Comparison of ENCODE assay signal across 22 cellular contexts in the genomic region with DNA sequence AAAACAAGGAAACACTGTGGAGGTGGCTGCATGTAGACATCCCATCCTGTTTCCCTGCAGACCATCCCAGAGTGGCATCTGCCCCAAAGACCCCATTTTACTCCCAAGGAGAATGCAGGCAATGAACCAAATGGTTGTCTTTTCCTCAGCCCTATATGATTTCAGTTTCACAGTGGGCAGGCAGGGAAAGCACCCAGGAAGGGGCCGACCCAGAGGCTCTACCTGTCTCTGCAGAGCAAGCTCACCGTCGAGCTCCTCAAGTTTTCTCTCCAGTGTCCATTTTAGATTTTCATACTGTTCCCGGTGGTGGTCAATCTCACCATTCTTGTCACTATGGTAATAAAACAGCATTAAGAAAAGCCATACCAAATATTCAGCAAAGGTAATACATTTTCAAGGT. TPM values are rescaled to one million over a fixed set of nuclear protein-coding genes. Genes with fewer than 3 reads are reported as not detected.
DNase-seq lines count a peak whose midpoint lies in the region; ATAC-seq, FAIRE-seq and TF ChIP-seq lines count a peak whose summit lies in the region.
"Had no signal": no experiment of that assay in that cellular context is flagged by ENCODE, and none has a peak within 500 bp of the region (broad histone marks: within the 10 kb centered on the region; RNA-seq: fewer than 3 reads in every experiment).

No MANE protein-coding gene starts in this region.

- H3K4me1 Mint-ChIP-seq in activated CD4-positive, alpha-beta T cell treated with anti-CD3 and anti-CD28 coated beads, Interleukin-2, amount 10 ng/mL, durations not matched to agents 24 days and 14 days: peaks cover 39% of the 10 kb centered on the region
- peaks cover 14 to 39% (median 15%) of the 10 kb centered on the region in 4 donors for H3K4me1 Mint-ChIP-seq in CD4-positive, CD25-positive, alpha-beta regulatory T cell
- H3K4me1 Mint-ChIP-seq in effector memory CD8-positive, alpha-beta T cell (ENCODE audit: low read depth in 2 of 2): peaks cover 13 to 27% of the 10 kb centered on the region in 2 donors

- H3K4me1 ChIP-seq in CD4-positive, CD25-positive, alpha-beta regulatory T cell (ENCODE audit: control insufficient read depth, insufficient read depth, low read length, poor library complexity, severe bottlenecking): peaks cover 31% of the 10 kb centered on the region
- H3K4me1 ChIP-seq in KMS-11 (ENCODE audit: low read depth, poor library complexity, severe bottlenecking): peaks cover 9% of the 10 kb centered on the region
- no peaks in the 10 kb centered on the region for H3K4me1 ChIP-seq in kidney (ENCODE audit: control insufficient read depth in 1 of 2, insufficient read depth in 1 of 2, low read depth in 1 of 2, low read length in 2 of 2)
- H3K4me1 ChIP-seq: BE2C, SJSA1 had no signal

- no peaks in the 10 kb centered on the region for H3K79me2 ChIP-seq in KMS-11 (ENCODE audit: insufficient read depth, low read depth)

- peak overlapping the region; percentile 74 for H3K4me3 Mint-ChIP-seq in activated CD4-positive, alpha-beta T cell treated with anti-CD3 and anti-CD28 coated beads, Interleukin-2, amount 10 ng/mL, durations not matched to agents 24 days and 14 days
- H3K4me3 Mint-ChIP-seq in CD4-positive, CD25-positive, alpha-beta regulatory T cell: peak overlapping the region; percentile 12 to 43 (median 32)
- peak overlapping the region; percentile 10 to 46 for H3K4me3 Mint-ChIP-seq in effector memory CD8-positive, alpha-beta T cell
- H3K4me3 Mint-ChIP-seq: activated T-cell treated with anti-CD3 and anti-CD28 coated beads, Interleukin-2, amount 50 U/mL, for 4 hours had no signal

- intact Hi-C loops in activated CD4-positive, alpha-beta T cell treated with anti-CD3 and anti-CD28 coated beads, Interleukin-2, amount 10 ng/mL, durations not matched to agents 24 days and 14 days (cut with micrococcal nuclease): no loop called here
- intact Hi-C loops in kidney (cut with DNase I): no loop called here

- peak; percentile 82 for DNase-seq in activated CD4-positive, alpha-beta T cell treated with anti-CD3 and anti-CD28 coated beads, Interleukin-2, amount 10 ng/mL, durations not matched to agents 24 days and 14 days
- DNase-seq in activated CD4-positive, alpha-beta T cell treated with anti-CD3 and anti-CD28 coated beads for 4 hours: no peak
- peak in 1 of 3 donors; percentile 55 for DNase-seq in CD4-positive, CD25-positive, alpha-beta regulatory T cell
- no peak for DNase-seq in effector memory CD8-positive, alpha-beta T cell
- DNase-seq in kidney (no peak), HK-2 (ENCODE audit: unreplicated experiment) (no peak), NAMALWA (ENCODE audit: low spot score) (no peak)
- DNase-seq: activated T-cell treated with anti-CD3 and anti-CD28 coated beads, Interleukin-2, amount 50 U/mL, for 4 hours; BE2C; Calu3; cerebellar nuclear complex; dorsolateral prefrontal cortex; Karpas-422; kidney glomerular epithelial cell; NCI-H1092; NCI-H2029 treated with DMSO at 0.1 percent for 48 hours; NCI-H226; NCI-H748 treated with DMSO at 0.1 percent for 48 hours; nucleus accumbens had no signal

- H3K9me3 Mint-ChIP-seq in activated CD4-positive, alpha-beta T cell treated with anti-CD3 and anti-CD28 coated beads, Interleukin-2, amount 10 ng/mL, durations not matched to agents 24 days and 14 days: no peaks in the 10 kb centered on the region
- no peaks in the 10 kb centered on the region for H3K9me3 Mint-ChIP-seq in CD4-positive, CD25-positive, alpha-beta regulatory T cell
- no peaks in the 10 kb centered on the region for H3K9me3 Mint-ChIP-seq in effector memory CD8-positive, alpha-beta T cell
- H3K9me3 Mint-ChIP-seq: activated T-cell treated with anti-CD3 and anti-CD28 coated beads, Interleukin-2, amount 50 U/mL, for 4 hours had no signal

- H2AFZ ChIP-seq in KMS-11 (ENCODE audit: low read depth): no peak overlapping the region

- no peak for TF ChIP-seq CTCF in KMS-11 (conservative IDR thresholded peaks at IDR 0.05; ENCODE audit: low read depth, low read length)
- TF ChIP-seq CTCF in kidney (IDR thresholded peaks at IDR 0.05; ENCODE audit: borderline replicate concordance, extremely low read depth, insufficient read depth): no peak

- H3K36me3 ChIP-seq in CD4-positive, CD25-positive, alpha-beta regulatory T cell (ENCODE audit: control insufficient read depth, insufficient read depth, low read length): peaks cover 15% of the 10 kb centered on the region
- H3K36me3 ChIP-seq in KMS-11 (ENCODE audit: insufficient read depth) (no peaks in the 10 kb centered on the region), kidney (ENCODE audit: control insufficient read depth in 1 of 2, insufficient read depth in 2 of 2, low read length in 2 of 2) (peaks cover 8 to 29% of the 10 kb centered on the region in 2 donors)

- H3K27me3 Mint-ChIP-seq in activated CD4-positive, alpha-beta T cell treated with anti-CD3 and anti-CD28 coated beads, Interleukin-2, amount 10 ng/mL, durations not matched to agents 24 days and 14 days: no peaks in the 10 kb centered on the region
- no peaks in the 10 kb centered on the region for H3K27me3 Mint-ChIP-seq in CD4-positive, CD25-positive, alpha-beta regulatory T cell
- H3K27me3 Mint-ChIP-seq in effector memory CD8-positive, alpha-beta T cell: no peaks in the 10 kb centered on the region

- peaks cover 43% of the 10 kb centered on the region for H3K36me3 Mint-ChIP-seq in activated CD4-positive, alpha-beta T cell treated with anti-CD3 and anti-CD28 coated beads, Interleukin-2, amount 10 ng/mL, durations not matched to agents 24 days and 14 days (ENCODE audit: low read depth)
- H3K36me3 Mint-ChIP-seq in CD4-positive, CD25-positive, alpha-beta regulatory T cell: peaks cover 33% of the 10 kb centered on the region
- H3K36me3 Mint-ChIP-seq in effector memory CD8-positive, alpha-beta T cell (ENCODE audit: insufficient read depth): peaks cover 17% of the 10 kb centered on the region

- H3K27ac Mint-ChIP-seq in activated CD4-positive, alpha-beta T cell treated with anti-CD3 and anti-CD28 coated beads, Interleukin-2, amount 10 ng/mL, durations not matched to agents 24 days and 14 days: peak overlapping the region; percentile 68
- peak overlapping the region; percentile 61 to 95 (median 83) for H3K27ac Mint-ChIP-seq in CD4-positive, CD25-positive, alpha-beta regulatory T cell
- peak overlapping the region in 1 of 2 donors; percentile 88 for H3K27ac Mint-ChIP-seq in effector memory CD8-positive, alpha-beta T cell

- no peak overlapping the region for H3K9ac ChIP-seq in KMS-11
- H3K9ac ChIP-seq in kidney (ENCODE audit: low read length in 2 of 2): no peak overlapping the region

- ATAC-seq in CD4-positive, CD25-positive, alpha-beta regulatory T cell (ENCODE audit: low read depth in 2 of 2): no peak
- ATAC-seq in effector memory CD8-positive, alpha-beta T cell (replicated peaks): no peak
- ATAC-seq: activated T-cell treated with anti-CD3 and anti-CD28 coated beads, Interleukin-2, amount 50 U/mL, for 4 hours; HCT116 had no signal

- H3K27me3 ChIP-seq in CD4-positive, CD25-positive, alpha-beta regulatory T cell (ENCODE audit: control insufficient read depth, insufficient read depth, low read length): no peaks in the 10 kb centered on the region
- no peaks in the 10 kb centered on the region for H3K27me3 ChIP-seq in KMS-11 (ENCODE audit: insufficient read depth, low read depth)
- H3K27me3 ChIP-seq: BE2C, dorsolateral prefrontal cortex, SJSA1 had no signal

- FAIRE-seq in kidney (lab: Jason Lieb, UNC): no peak

- no peak overlapping the region for H3K27ac ChIP-seq in CD4-positive, CD25-positive, alpha-beta regulatory T cell (ENCODE audit: insufficient read depth, low read length, poor library complexity, severe bottlenecking)
- H3K27ac ChIP-seq in KMS-11 (no peak overlapping the region), kidney (ENCODE audit: low read depth in 2 of 2, low read length in 2 of 2) (no peak overlapping the region)
- H3K27ac ChIP-seq: dorsolateral prefrontal cortex, SJSA1 had no signal

- no peaks in the 10 kb centered on the region for H4K20me1 ChIP-seq in KMS-11 (ENCODE audit: insufficient read depth)

- H3K9me3 ChIP-seq in CD4-positive, CD25-positive, alpha-beta regulatory T cell (ENCODE audit: control insufficient read depth in 2 of 2, low read length in 2 of 2): no peaks in the 10 kb centered on the region
- no peaks in the 10 kb centered on the region for H3K9me3 ChIP-seq in kidney (ENCODE audit: control insufficient read depth in 1 of 2, low read length in 2 of 2)
- H3K9me3 ChIP-seq: BE2C, SJSA1 had no signal

- no peak overlapping the region for H3K4me3 ChIP-seq in CD4-positive, CD25-positive, alpha-beta regulatory T cell (ENCODE audit: low read depth, low read length)
- H3K4me3 ChIP-seq in KMS-11 (IDR thresholded peaks at IDR 0.05; ENCODE audit: insufficient read depth, low read depth, low read length): no peak overlapping the region
- no peak overlapping the region for H3K4me3 ChIP-seq in kidney (ENCODE audit: low read length in 2 of 2)
- H3K4me3 ChIP-seq: dorsolateral prefrontal cortex, SJSA1 had no signal

- 0 out of 2 replicates have a peak overlapping the region, but pooled peaks have one; percentile 7 for H3K4me2 ChIP-seq in KMS-11

RNA-seq across cellular contexts. Expression of a gene that starts 14.6 kb away (rescaled TPM):
- 56.0 and 58.4 TPM in 2 replicates for total RNA-seq in activated CD4-positive, alpha-beta T cell treated with anti-CD3 and anti-CD28 coated beads, Interleukin-2, amount 10 ng/mL, durations not matched to agents 24 days and 14 days
- total RNA-seq in CD4-positive, CD25-positive, alpha-beta regulatory T cell: 76.6 TPM
- 10 to 100 TPM; 27.7 to 38.9 (median 33.7) TPM for polyA plus RNA-seq in CD4-positive, CD25-positive, alpha-beta regulatory T cell
- 79.4 TPM for total RNA-seq in kidney
- polyA plus RNA-seq in kidney (ENCODE audit: insufficient read depth, low read depth, low replicate concordance): 46.7 TPM

RNA-seq across cellular contexts. Expression of a gene that starts 30.8 kb away (rescaled TPM):
- total RNA-seq in activated CD4-positive, alpha-beta T cell treated with anti-CD3 and anti-CD28 coated beads, Interleukin-2, amount 10 ng/mL, durations not matched to agents 24 days and 14 days: 162 and 171 TPM in 2 replicates
- total RNA-seq in CD4-positive, CD25-positive, alpha-beta regulatory T cell: 52.5 TPM
- 1 to 10 TPM; 1.5 to 3.3 (median 2.2) TPM for polyA plus RNA-seq in CD4-positive, CD25-positive, alpha-beta regulatory T cell
- total RNA-seq in kidney: 85.7 TPM
- polyA plus RNA-seq in kidney (ENCODE audit: insufficient read depth, low read depth, low replicate concordance): 28.8 TPM
